Comparison of ENCODE assay signal across 1 cellular context in the genomic region with DNA sequence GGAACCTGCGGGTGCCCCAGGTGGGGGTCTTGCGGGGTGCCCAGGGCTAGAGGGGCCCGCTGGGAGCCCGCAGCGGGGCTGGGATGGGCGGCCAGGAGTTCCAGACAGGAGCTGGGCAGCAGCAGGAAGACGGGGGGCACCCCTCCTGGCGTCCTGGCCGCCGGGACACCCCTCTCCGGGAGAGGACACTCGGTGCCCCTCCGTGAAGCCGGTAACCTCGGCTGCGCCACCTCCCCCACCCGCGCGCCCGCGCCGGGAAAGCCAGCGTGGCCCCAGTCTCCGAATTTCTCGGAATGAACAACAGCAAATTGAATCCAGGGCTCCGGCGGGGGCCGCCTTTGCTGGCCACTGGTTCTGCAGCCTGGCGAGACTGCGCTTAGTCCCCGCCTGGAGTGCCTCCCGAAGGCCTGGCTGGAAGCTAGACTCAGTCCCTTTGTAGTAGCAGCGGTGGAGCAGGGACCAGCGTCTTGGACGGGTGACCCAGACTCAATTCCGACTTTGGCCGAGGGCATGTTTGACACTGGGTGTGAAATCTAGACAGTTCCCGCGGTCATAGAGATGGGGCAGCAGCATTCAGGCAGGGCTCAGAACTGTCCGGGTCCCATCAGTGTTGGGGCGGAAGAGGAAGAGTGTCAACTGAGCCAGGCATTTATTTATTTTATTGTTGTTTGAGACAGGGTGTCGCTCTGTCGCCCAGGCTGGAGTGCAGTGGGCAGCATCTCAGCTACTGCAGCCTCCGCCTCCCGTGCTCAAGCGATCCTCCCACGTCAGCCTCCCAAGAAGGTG.
TF ChIP-seq lines count a peak whose summit lies in the region.

No MANE protein-coding gene starts in this region.

TF ChIP-seq in SK-N-SH, 30 proteins besides CTCF, POLR2A, EP300 and RAD21 (continued from another document):
- TF ChIP-seq PBX3 (IDR thresholded peaks at IDR 0.05) (no peak), JUND (IDR thresholded peaks at IDR 0.05) (no peak), CHD2 (IDR thresholded peaks at IDR 0.05; ENCODE audit: low read length, partially characterized antibody) (peak; percentile 48), REST (IDR thresholded peaks at IDR 0.05; ENCODE audit: low read depth, low read length) (no peak)
TF ChIP-seq in SK-N-SH: peak in this region for 4.
